ENCODE assay signal across 16 cellular contexts in the genomic region with DNA sequence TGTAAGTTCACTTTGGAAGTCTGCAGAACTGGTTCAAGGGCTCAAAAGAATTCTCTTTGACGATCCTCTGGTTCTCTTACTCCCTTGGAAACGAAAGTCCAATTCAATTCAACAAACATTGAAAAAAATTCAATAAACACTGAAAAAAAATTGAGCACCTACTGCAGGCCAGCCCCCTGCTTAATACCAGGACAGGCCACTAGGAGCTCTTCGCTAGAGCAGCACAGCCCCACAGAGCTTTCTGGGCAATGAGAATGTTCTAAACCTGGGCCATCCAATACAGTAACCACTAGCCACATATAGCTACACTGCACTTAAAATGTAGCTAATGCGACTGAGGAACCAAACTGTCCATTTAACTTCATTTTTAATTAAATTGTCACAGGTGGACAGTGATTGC. TPM values are rescaled to one million over a fixed set of nuclear protein-coding genes. Genes with fewer than 3 reads are reported as not detected.
DNase-seq lines count a peak whose midpoint lies in the region; TF ChIP-seq lines count a peak whose summit lies in the region.
"Had no signal": no experiment of that assay in that cellular context is flagged by ENCODE, and none has a peak within 500 bp of the region (broad histone marks: within the 10 kb centered on the region; RNA-seq: fewer than 3 reads in every experiment).

No MANE protein-coding gene starts in this region.

- no peaks in the 10 kb centered on the region; the same call in none of the 2 replicates for H3K27me3 Mint-ChIP-seq in H9 (ENCODE audit: low read depth)
- H3K27me3 Mint-ChIP-seq: activated naive CD8-positive, alpha-beta T cell treated with anti-CD3 and anti-CD28 coated beads for 36 hours; B cell had no signal

- no peaks in the 10 kb centered on the region for H3K23me2 ChIP-seq in H9 (ENCODE audit: insufficient read length, low read depth, low read length, poor library complexity, severe bottlenecking)

- no peak overlapping the region for H3K27ac Mint-ChIP-seq in H9
- H3K27ac Mint-ChIP-seq: activated naive CD8-positive, alpha-beta T cell treated with anti-CD3 and anti-CD28 coated beads for 36 hours; B cell had no signal

- H2BK120ac ChIP-seq in H9 (ENCODE audit: low read depth, low read length, poor library complexity, severe bottlenecking) = no peak overlapping the region

- no peak overlapping the region for H3T11ph ChIP-seq in H9 (ENCODE audit: low read length)

- no peak overlapping the region for H3K4me3 ChIP-seq in WERI-Rb-1 (ENCODE audit: low read depth, low read length)

- H2BK15ac ChIP-seq in H9 (ENCODE audit: low read depth, low read length) = no peak overlapping the region

- no peak overlapping the region for H2BK12ac ChIP-seq in H9 (ENCODE audit: insufficient read length, low read depth, low read length)

- no peaks in the 10 kb centered on the region for H3K79me2 ChIP-seq in H9 (ENCODE audit: insufficient read depth, low read length)

- no peak overlapping the region for H3K4me3 Mint-ChIP-seq in H9
- H3K4me3 Mint-ChIP-seq: activated naive CD8-positive, alpha-beta T cell treated with anti-CD3 and anti-CD28 coated beads for 36 hours; B cell had no signal

- no peaks in the 10 kb centered on the region for H3K9me3 ChIP-seq in H9 (ENCODE audit: control insufficient read depth, low read depth, low read length)
- no peaks in the 10 kb centered on the region for H3K9me3 ChIP-seq in WERI-Rb-1 (ENCODE audit: severe bottlenecking)

- H3K14ac ChIP-seq in H9 (ENCODE audit: insufficient read depth, low read length) = no peak overlapping the region

- TF ChIP-seq CTCF in AG09319 (IDR thresholded peaks at IDR 0.05; ENCODE audit: low read depth, low read length) (peak; percentile 9), H9 (conservative IDR thresholded peaks at IDR 0.05) (peak; percentile 61), WERI-Rb-1 (IDR thresholded peaks at IDR 0.05; ENCODE audit: low read depth, low read length) (peak; percentile 16; the same call in 1 of the 2 replicates)

- H3K4me1 Mint-ChIP-seq in H9 = peaks cover 10 to 15% of the 10 kb centered on the region in 2 experiments
- H3K4me1 Mint-ChIP-seq: activated naive CD8-positive, alpha-beta T cell treated with anti-CD3 and anti-CD28 coated beads for 36 hours; B cell had no signal

- no peak overlapping the region for H3K18ac ChIP-seq in H9 (ENCODE audit: insufficient read length, low read depth, low read length)

- H3K4me1 ChIP-seq in H9 (ENCODE audit: insufficient read depth, low read length) = no peaks in the 10 kb centered on the region

- no peaks in the 10 kb centered on the region for H3K27me3 ChIP-seq in H9 (ENCODE audit: insufficient read depth, low read length)
- no peaks in the 10 kb centered on the region for H3K27me3 ChIP-seq in WERI-Rb-1 (ENCODE audit: insufficient read depth, low read depth, severe bottlenecking)

- H3K36me3 Mint-ChIP-seq in H9 (ENCODE audit: insufficient read depth in 1 of 3, low read depth in 3 of 3) = no peaks in the 10 kb centered on the region
- H3K36me3 Mint-ChIP-seq: activated naive CD8-positive, alpha-beta T cell treated with anti-CD3 and anti-CD28 coated beads for 36 hours had no signal

- H2AK5ac ChIP-seq in H9 (ENCODE audit: insufficient read length, low read length) = no peak overlapping the region

- H3K36me3 ChIP-seq in WERI-Rb-1 = no peaks in the 10 kb centered on the region

- peaks cover 3% of the 10 kb centered on the region for H4K20me1 ChIP-seq in H9 (ENCODE audit: control insufficient read depth, insufficient read depth, insufficient read length)

- no peaks in the 10 kb centered on the region for H3K9me3 Mint-ChIP-seq in H9
- H3K9me3 Mint-ChIP-seq: activated naive CD8-positive, alpha-beta T cell treated with anti-CD3 and anti-CD28 coated beads for 36 hours had no signal

- no peak overlapping the region for H3K23ac ChIP-seq in H9 (ENCODE audit: insufficient read length, low read depth, low read length)

- H3K56ac ChIP-seq in H9 (ENCODE audit: insufficient read length, low read depth, low read length) = no peak overlapping the region

- H2AFZ ChIP-seq in H9 (ENCODE audit: low read length) = no peak overlapping the region

- H3K27ac ChIP-seq in H9 (ENCODE audit: insufficient read length, low read depth, low read length) = no peak overlapping the region
- H3K27ac ChIP-seq in WERI-Rb-1 = no peak overlapping the region
- H3K27ac ChIP-seq: VCaP had no signal

- no peak overlapping the region for H3K4me2 ChIP-seq in H9 (ENCODE audit: insufficient read depth, insufficient read length, low read length)

- H4K91ac ChIP-seq in H9 (ENCODE audit: insufficient read length, low read depth, low read length) = no peak overlapping the region

- H3K4ac ChIP-seq in H9 (ENCODE audit: low read depth, low read length) = no peak overlapping the region

- H4K5ac ChIP-seq in H9 (ENCODE audit: insufficient read length, low read depth, low read length) = no peak overlapping the region

- no peaks in the 10 kb centered on the region for H3K79me1 ChIP-seq in H9 (ENCODE audit: insufficient read depth, low read depth, low read length, poor library complexity, severe bottlenecking)

- H2BK20ac ChIP-seq in H9 (ENCODE audit: low read depth, low read length, poor library complexity, severe bottlenecking) = no peak overlapping the region

- H4K8ac ChIP-seq in H9 (replicated peaks; ENCODE audit: insufficient read length, low read depth, low read length) = no peak overlapping the region

- DNase-seq in AG09319 (ENCODE audit: extremely low read depth, low read depth) (no peak), H9 (no peak), WERI-Rb-1 (no peak), iPS-NIHi11 (ENCODE audit: low spot score) (peak; percentile 19), kidney glomerular epithelial cell (lab: John Stamatoyannopoulos, UW) (no peak), GF-D8 (lab: John Stamatoyannopoulos, UW) (no peak), superior temporal gyrus (ENCODE audit: extremely low spot score) (no peak), CD1c-positive myeloid dendritic cell (ENCODE audit: extremely low spot score) (no peak)
- DNase-seq: activated naive CD8-positive, alpha-beta T cell treated with anti-CD3 and anti-CD28 coated beads for 36 hours; KG1; NCI-H2029 treated with DMSO at 0.1 percent for 48 hours; stimulated activated CD4-positive, alpha-beta T cell treated with anti-CD3 and anti-CD28 coated beads, Interleukin-2, amount 100 ng/mL, for 24 hours had no signal

- H3K9ac ChIP-seq in H9 (ENCODE audit: extremely low read depth, insufficient read length, low read length) = no peak overlapping the region

- WGBS in H9 (ENCODE audit: extremely low coverage, insufficient read length, low lambda C conversion rate) = no CpG with 5 or more reads among the region's 4 CpGs

- H2BK5ac ChIP-seq in H9 (ENCODE audit: insufficient read length, low read length) = no peak overlapping the region

RNA-seq across cellular contexts. Expression of a gene that starts 50.4 kb away (rescaled TPM):
- total RNA-seq in H9 (2021) = 1.4 and 1.6 TPM in 2 replicates
- total RNA-seq: B cell, pulmonary artery endothelial cell, SK-MEL-5 had no signal

Comparison
In these comparisons a context has a peak if more than half of its experiments do, and no peak if none do; other contexts are left out.
1. CTCF ChIP-seq: peak in every context shown above with its lines; median percentile 61 in H9; 16 in WERI-Rb-1; 9 in AG09319.